In genomic region chr21:34635307-34635706, GRCh38 we compare ENCODE assay signal across 1 cellular context.
TF ChIP-seq lines count a peak whose summit lies in the region.

No MANE protein-coding gene starts in this region.

TF ChIP-seq in IMR-90, 13 proteins besides CTCF, POLR2A, EP300 and RAD21 (continued from another document):
- TF ChIP-seq MAFK (IDR thresholded peaks at IDR 0.05; ENCODE audit: low read depth, low read length) (no peak), BHLHE40 (IDR thresholded peaks at IDR 0.05; ENCODE audit: low read depth, low read length) (no peak)
